10 cellular contexts compared by ENCODE assay signal in genomic region chr16:81600275-81600674, GRCh38.
DNase-seq lines count a peak whose midpoint lies in the region; ATAC-seq, FAIRE-seq and TF ChIP-seq lines count a peak whose summit lies in the region.
"Had no signal": no experiment of that assay in that cellular context is flagged by ENCODE, and none has a peak within 500 bp of the region (broad histone marks: within the 10 kb centered on the region; RNA-seq: fewer than 3 reads in every experiment).

No MANE protein-coding gene starts in this region.

- no peaks in the 10 kb centered on the region for H3K36me3 Mint-ChIP-seq in activated T-cell treated with anti-CD3 and anti-CD28 coated beads, Interleukin-2, amount 50 U/mL, for 24 hours (ENCODE audit: low read depth)

- H3K4me3 ChIP-seq in bronchial epithelial cell (ENCODE audit: low read depth, low read length), result no peak overlapping the region
- no peak overlapping the region for H3K4me3 ChIP-seq in kidney (ENCODE audit: low read length in 2 of 2)
- H3K4me3 ChIP-seq: SK-N-MC had no signal

- H3K9me3 ChIP-seq in kidney (ENCODE audit: control insufficient read depth in 1 of 2, low read length in 2 of 2), result no peaks in the 10 kb centered on the region

- no peak for FAIRE-seq in bronchial epithelial cell (lab: Jason Lieb, UNC)
- no peak for FAIRE-seq in kidney (lab: Jason Lieb, UNC)

- H3K9ac ChIP-seq in kidney (ENCODE audit: low read length in 2 of 2), result no peak overlapping the region

- H3K36me3 ChIP-seq in bronchial epithelial cell (ENCODE audit: control insufficient read depth, insufficient read depth, low read length) (peaks cover 2% of the 10 kb centered on the region), kidney (ENCODE audit: control insufficient read depth in 1 of 2, insufficient read depth in 2 of 2, low read length in 2 of 2) (no peaks in the 10 kb centered on the region)

- peaks cover 29% of the 10 kb centered on the region for H3K4me1 Mint-ChIP-seq in activated T-cell treated with anti-CD3 and anti-CD28 coated beads, Interleukin-2, amount 50 U/mL, for 24 hours (ENCODE audit: low read depth)

- H3K9me3 Mint-ChIP-seq in activated T-cell treated with anti-CD3 and anti-CD28 coated beads, Interleukin-2, amount 50 U/mL, for 24 hours, result no peaks in the 10 kb centered on the region

- no peak for ATAC-seq in GM19397 (IDR thresholded peaks at IDR 0.05; ENCODE audit: unreplicated experiment)
- ATAC-seq in GM19324 (IDR thresholded peaks at IDR 0.05; ENCODE audit: low FRiP score, unreplicated experiment), result no peak

- DNase-seq in A172 (ENCODE audit: low spot score) (peak; percentile 82), HT-29 (ENCODE audit: low spot score) (peak; percentile 66), bronchial epithelial cell (ENCODE audit: low read depth) (peak; percentile 75), kidney (peak; percentile 43), inferior parietal cortex (ENCODE audit: extremely low spot score) (no peak)
- DNase-seq in activated T-cell treated with anti-CD3 and anti-CD28 coated beads, Interleukin-2, amount 50 U/mL, for 24 hours, result no peak
- DNase-seq: NCI-H1048 had no signal

- H3K4me3 Mint-ChIP-seq in activated T-cell treated with anti-CD3 and anti-CD28 coated beads, Interleukin-2, amount 50 U/mL, for 24 hours, result no peak overlapping the region

- intact Hi-C loops in kidney (cut with DNase I), result no loop called here

- no peaks in the 10 kb centered on the region for H3K27me3 ChIP-seq in bronchial epithelial cell (ENCODE audit: control insufficient read depth, insufficient read depth, low read length)

- H3K4me1 ChIP-seq in kidney (ENCODE audit: control insufficient read depth in 1 of 2, insufficient read depth in 1 of 2, low read depth in 1 of 2, low read length in 2 of 2), result peaks cover 16 to 17% of the 10 kb centered on the region in 2 donors

- no peak for TF ChIP-seq CTCF in bronchial epithelial cell (IDR thresholded peaks at IDR 0.05; ENCODE audit: insufficient read depth, low read length, severe bottlenecking)
- no peak for TF ChIP-seq CTCF in kidney (IDR thresholded peaks at IDR 0.05; ENCODE audit: borderline replicate concordance, extremely low read depth, insufficient read depth)

- H3K27me3 Mint-ChIP-seq in activated T-cell treated with anti-CD3 and anti-CD28 coated beads, Interleukin-2, amount 50 U/mL, for 24 hours, result no peaks in the 10 kb centered on the region

- H3K27ac Mint-ChIP-seq in activated T-cell treated with anti-CD3 and anti-CD28 coated beads, Interleukin-2, amount 50 U/mL, for 24 hours, result no peak overlapping the region

- H3K27ac ChIP-seq in kidney (ENCODE audit: low read depth in 2 of 2, low read length in 2 of 2), result no peak overlapping the region
- H3K27ac ChIP-seq: SK-N-MC had no signal

Comparison
In these comparisons a context has a peak if more than half of its experiments do, and no peak if none do; other contexts are left out.
1. DNase-seq: peak in A172 (single experiment), HT-29 (single experiment), bronchial epithelial cell (single experiment) and kidney (single experiment); none in activated T-cell treated with anti-CD3 and anti-CD28 coated beads, Interleukin-2, amount 50 U/mL, for 24 hours (single experiment) and inferior parietal cortex (single experiment).